30 cellular contexts compared by ENCODE assay signal in genomic region chr20:24640276-24640675, GRCh38.
"Had no signal": no experiment of that assay in that cellular context is flagged by ENCODE, and none has a peak within 500 bp of the region (broad histone marks: within the 10 kb centered on the region; RNA-seq: fewer than 3 reads in every experiment).

No MANE protein-coding gene starts in this region.

- H3K4me3 Mint-ChIP-seq: naive thymus-derived CD4-positive, alpha-beta T cell; natural killer cell; nephron; neural progenitor cell; stimulated activated effector memory CD8-positive, alpha-beta T cell treated with anti-CD3 and anti-CD28 coated beads, Interleukin-12 subunit alpha, Interleukin-12 subunit beta, amount 100 ng/mL, for 72 hours; stimulated activated naive CD8-positive, alpha-beta T cell treated with anti-CD3 and anti-CD28 coated beads, Interleukin-15, amount 100 ng/mL, for 72 hours; type B pancreatic cell had no signal

- H3K4me1 ChIP-seq: neural progenitor cell, parathyroid adenoma, prostate gland, right lobe of liver, suprapubic skin, testis, tibial artery, transverse colon, upper lobe of right lung, uterus had no signal

- H3K9me3 Mint-ChIP-seq: natural killer cell; stimulated activated effector memory CD8-positive, alpha-beta T cell treated with anti-CD3 and anti-CD28 coated beads, Interleukin-12 subunit alpha, Interleukin-12 subunit beta, amount 100 ng/mL, for 72 hours had no signal

- H3K36me3 Mint-ChIP-seq: naive thymus-derived CD4-positive, alpha-beta T cell; natural killer cell; neural progenitor cell; stimulated activated effector memory CD8-positive, alpha-beta T cell treated with anti-CD3 and anti-CD28 coated beads, Interleukin-12 subunit alpha, Interleukin-12 subunit beta, amount 100 ng/mL, for 72 hours; type B pancreatic cell had no signal

- H3K27ac Mint-ChIP-seq: naive thymus-derived CD4-positive, alpha-beta T cell; natural killer cell; nephron; neural progenitor cell; stimulated activated effector memory CD8-positive, alpha-beta T cell treated with anti-CD3 and anti-CD28 coated beads, Interleukin-12 subunit alpha, Interleukin-12 subunit beta, amount 100 ng/mL, for 72 hours; stimulated activated naive CD8-positive, alpha-beta T cell treated with anti-CD3 and anti-CD28 coated beads, Interleukin-15, amount 100 ng/mL, for 72 hours; type B pancreatic cell had no signal

- DNase-seq: naive thymus-derived CD4-positive, alpha-beta T cell; natural killer cell; occipital lobe; ovary; posterior cingulate gyrus; retina; right lobe of liver; sigmoid colon; small intestine; stimulated activated CD4-positive, alpha-beta T cell treated with anti-CD3 and anti-CD28 coated beads, Interleukin-15, amount 100 ng/mL, for 24 hours; stimulated activated CD4-positive, alpha-beta T cell treated with anti-CD3 and anti-CD28 coated beads, Interleukin-2, amount 100 ng/mL, for 24 hours; stimulated activated CD4-positive, alpha-beta T cell treated with anti-CD3 and anti-CD28 coated beads, Interleukin-2, amount 100 ng/mL, for 48 hours; stimulated activated CD4-positive, alpha-beta T cell treated with anti-CD3 and anti-CD28 coated beads, Interleukin-4, amount 100 ng/mL, for 24 hours; stimulated activated naive CD4-positive, alpha-beta T cell; stimulated activated naive CD8-positive, alpha-beta T cell treated with anti-CD3 and anti-CD28 coated beads, Interleukin-15, amount 100 ng/mL, for 72 hours; stimulated activated naive CD8-positive, alpha-beta T cell treated with anti-CD3 and anti-CD28 coated beads, Interleukin-15, Interleukin-2, amounts not matched to agents 100 U/mL and 50 U/mL, for 24 hours; substantia nigra; testis; tibial artery; transverse colon; upper lobe of right lung; uterus had no signal

- H3K4me3 ChIP-seq: neural progenitor cell, ovary, prostate gland, right atrium auricular region, right lobe of liver, sigmoid colon, suprapubic skin, testis, tibial artery, transverse colon, upper lobe of right lung, uterus had no signal

- H3K9me3 ChIP-seq: ovary, prostate gland, right lobe of liver, sigmoid colon, suprapubic skin, testis, transverse colon, upper lobe of right lung, uterus had no signal

- H3K27me3 Mint-ChIP-seq: type B pancreatic cell had no signal

- ATAC-seq: naive thymus-derived CD4-positive, alpha-beta T cell; natural killer cell; right lobe of liver; stimulated activated effector memory CD8-positive, alpha-beta T cell treated with anti-CD3 and anti-CD28 coated beads, Interleukin-12 subunit alpha, Interleukin-12 subunit beta, amount 100 ng/mL, for 72 hours; stimulated activated naive CD8-positive, alpha-beta T cell treated with anti-CD3 and anti-CD28 coated beads, Interleukin-15, amount 100 ng/mL, for 72 hours; stimulated activated naive CD8-positive, alpha-beta T cell treated with anti-CD3 and anti-CD28 coated beads, Interleukin-15, Interleukin-2, amounts not matched to agents 100 U/mL and 50 U/mL, for 24 hours; upper lobe of right lung had no signal

- H3K27ac ChIP-seq: neural progenitor cell, ovary, parathyroid adenoma, prostate gland, right atrium auricular region, right lobe of liver, sigmoid colon, suprapubic skin, testis, tibial artery, transverse colon, upper lobe of right lung, uterus had no signal

- H3K4me1 Mint-ChIP-seq: naive thymus-derived CD4-positive, alpha-beta T cell; natural killer cell; nephron; stimulated activated effector memory CD8-positive, alpha-beta T cell treated with anti-CD3 and anti-CD28 coated beads, Interleukin-12 subunit alpha, Interleukin-12 subunit beta, amount 100 ng/mL, for 72 hours; stimulated activated naive CD8-positive, alpha-beta T cell treated with anti-CD3 and anti-CD28 coated beads, Interleukin-15, amount 100 ng/mL, for 72 hours had no signal

- H3K36me3 ChIP-seq: neural progenitor cell, ovary, prostate gland, right atrium auricular region, right lobe of liver, sigmoid colon, suprapubic skin, tibial artery, transverse colon, upper lobe of right lung, uterus had no signal
